30 cellular contexts compared by ENCODE assay signal in genomic region chr5:174175869-174176268, GRCh38.
A peak's percentile ranks its signal among the peaks of the same experiment; 100 is the strongest.
DNase-seq lines count a peak whose midpoint lies in the region; ATAC-seq and TF ChIP-seq lines count a peak whose summit lies in the region.
"Had no signal": no experiment of that assay in that cellular context is flagged by ENCODE, and none has a peak within 500 bp of the region (broad histone marks: within the 10 kb centered on the region; RNA-seq: fewer than 3 reads in every experiment).

No MANE protein-coding gene starts in this region.

- H3K9me3 ChIP-seq in BLaER1 treated with 17β-estradiol and CSF1 and Interleukin-3, amounts not matched to agents 10 nM and 100 nM (replicated peaks in 1 of 11) = no peaks in the 10 kb centered on the region
- H3K9me3 ChIP-seq in MG63 (no peaks in the 10 kb centered on the region), osteoblast (ENCODE audit: low read depth, low read length) (no peaks in the 10 kb centered on the region), gastrocnemius medialis (no peaks in the 10 kb centered on the region)
- H3K9me3 ChIP-seq: breast epithelium, esophagus muscularis mucosa, lower lobe of right lung, mucosa of descending colon, uterus had no signal

- H3K36me3 ChIP-seq in BLaER1 treated with 17β-estradiol and CSF1 and Interleukin-3, amounts not matched to agents 10 nM and 100 nM = no peaks in the 10 kb centered on the region
- no peaks in the 10 kb centered on the region for H3K36me3 ChIP-seq in MG63
- no peaks in the 10 kb centered on the region for H3K36me3 ChIP-seq in osteoblast (ENCODE audit: insufficient read depth, low read length)
- no peaks in the 10 kb centered on the region for H3K36me3 ChIP-seq in gastrocnemius medialis
- H3K36me3 ChIP-seq: breast epithelium, esophagus muscularis mucosa, heart left ventricle, lower lobe of right lung, uterus had no signal

- H3K27me3 ChIP-seq in BLaER1 treated with 17β-estradiol and CSF1 and Interleukin-3, amounts not matched to agents 10 nM and 100 nM = no peaks in the 10 kb centered on the region
- H3K27me3 ChIP-seq in MG63 = peaks cover 2% of the 10 kb centered on the region; the same call in 1 of the 2 replicates
- no peaks in the 10 kb centered on the region for H3K27me3 ChIP-seq in osteoblast (ENCODE audit: insufficient read depth, low read length)
- peaks cover 0 to 5% (median 0%) of the 10 kb centered on the region in 3 donors for H3K27me3 ChIP-seq in gastrocnemius medialis
- H3K27me3 ChIP-seq: breast epithelium, uterus had no signal

- H3K4me3 ChIP-seq in BLaER1 treated with 17β-estradiol and CSF1 and Interleukin-3, amounts not matched to agents 10 nM and 100 nM = no peak overlapping the region
- 0 out of 2 replicates have a peak overlapping the region, but pooled peaks have one; percentile 8 for H3K4me3 ChIP-seq in MG63
- H3K4me3 ChIP-seq in osteoblast (ENCODE audit: insufficient read depth, low read length) = no peak overlapping the region
- H3K4me3 ChIP-seq in gastrocnemius medialis = no peak overlapping the region
- H3K4me3 ChIP-seq: breast epithelium, esophagus muscularis mucosa, lower lobe of right lung, mucosa of descending colon, skin epidermis, uterus had no signal

- no peak for TF ChIP-seq CTCF in osteoblast (IDR thresholded peaks at IDR 0.05; ENCODE audit: extremely low read depth, low read depth, low read length)
- TF ChIP-seq CTCF in gastrocnemius medialis (IDR thresholded peaks at IDR 0.05 in 4 of 5, conservative IDR thresholded peaks at IDR 0.05 in 1 of 5) = no peak

- in situ Hi-C loops in gastrocnemius medialis (cut with MboI; ENCODE audit: low sequenced_read_pairs in 4 of 4) = no loop called here

- H3K4me2 ChIP-seq in BLaER1 treated with 17β-estradiol and CSF1 and Interleukin-3, amounts not matched to agents 10 nM and 100 nM = peak overlapping the region; percentile 24 to 73 (median 59)
- peak overlapping the region; percentile 43 for H3K4me2 ChIP-seq in osteoblast (ENCODE audit: insufficient read depth, low read length)
- H3K4me2 ChIP-seq: KMS-11 had no signal

- no peaks in the 10 kb centered on the region for H4K20me1 ChIP-seq in BLaER1 treated with 17β-estradiol and CSF1 and Interleukin-3, amounts not matched to agents 10 nM and 100 nM
- no peaks in the 10 kb centered on the region for H4K20me1 ChIP-seq in osteoblast (ENCODE audit: insufficient read depth, low read length)

- no peak overlapping the region for H3K27ac ChIP-seq in BLaER1 treated with 17β-estradiol and CSF1 and Interleukin-3, amounts not matched to agents 10 nM and 100 nM
- no peak overlapping the region for H3K27ac ChIP-seq in osteoblast (ENCODE audit: low read depth, low read length)
- no peak overlapping the region for H3K27ac ChIP-seq in gastrocnemius medialis
- H3K27ac ChIP-seq: breast epithelium, esophagus muscularis mucosa, heart left ventricle, HL-60, KMS-11, lower lobe of right lung, skin epidermis, uterus had no signal

- peak overlapping the region; percentile 20 for H2AFZ ChIP-seq in osteoblast (ENCODE audit: low read length)

- DNase-seq in MG63 (peak; percentile 34), cerebellum (ENCODE audit: low spot score) (peak; percentile 57), osteoblast (ENCODE audit: insufficient read length, low spot score, missing footprints) (no peak), LoVo (ENCODE audit: low spot score) (no peak), gastrocnemius medialis (no peak)
- DNase-seq: ACHN; activated CD4-positive, alpha-beta T cell treated with anti-CD3 and anti-CD28 coated beads, Interleukin-2, amount 50 U/mL, for 4 hours; activated naive CD4-positive, alpha-beta T cell; activated T-cell treated with anti-CD3 and anti-CD28 coated beads, Interleukin-2, amount 50 U/mL, for 72 hours; EL; foreskin fibroblast; heart left ventricle; kidney; lower lobe of right lung; mucosa of descending colon; natural killer cell; NCI-H2081; NCI-H524 treated with DMSO at 0.1 percent for 48 hours; OCI-M1; uterus had no signal

- H3K79me2 ChIP-seq in osteoblast (ENCODE audit: insufficient read depth, low read length) = no peaks in the 10 kb centered on the region

- ATAC-seq in GM18873 (IDR thresholded peaks at IDR 0.05; ENCODE audit: low FRiP score, unreplicated experiment) (no peak), gastrocnemius medialis (no peak)
- ATAC-seq: activated CD4-positive, CD25-positive, alpha-beta regulatory T cell treated with anti-CD3 and anti-CD28 coated beads, Interleukin-2, amount 50 U/mL, for 24 hours; activated T-cell treated with anti-CD3 and anti-CD28 coated beads, Interleukin-2, amount 50 U/mL, for 72 hours; mucosa of descending colon; natural killer cell; SK-N-SH treated with all-trans-retinoic acid at 6 μM for 48 hours; stimulated activated memory B cell treated with anti-CD40 and anti-IgM and Interleukin-4, amounts not matched to agents 10 μg/mL and 1 μg/mL and 100 μg/mL, for 72 hours had no signal

- intact Hi-C loops in gastrocnemius medialis (cut with DNase I; ENCODE audit: low total_unique reads) = no loop called here

- H3K9ac ChIP-seq in BLaER1 treated with 17β-estradiol and CSF1 and Interleukin-3, amounts not matched to agents 10 nM and 100 nM = 0 out of 22 replicates have a peak overlapping the region, but pooled peaks of 1 of the 11 experiments have one; percentile 0
- H3K9ac ChIP-seq: KMS-11 had no signal

- H3K4me1 ChIP-seq in BLaER1 treated with 17β-estradiol and CSF1 and Interleukin-3, amounts not matched to agents 10 nM and 100 nM = peaks cover 9 to 19% (median 14%) of the 10 kb centered on the region in 10 experiments; a peak in 19 of 20 replicates
- H3K4me1 ChIP-seq in osteoblast (ENCODE audit: insufficient read depth, low read length) (no peaks in the 10 kb centered on the region), gastrocnemius medialis (no peaks in the 10 kb centered on the region)
- H3K4me1 ChIP-seq: breast epithelium, esophagus muscularis mucosa, lower lobe of right lung, uterus had no signal

- no peak for TF ChIP-seq POLR2A in gastrocnemius medialis (IDR thresholded peaks at IDR 0.05)

Comparison
In these comparisons a context has a peak if more than half of its experiments do, and no peak if none do; other contexts are left out.
1. DNase-seq: peak in MG63 (single experiment) and cerebellum (single experiment); none in osteoblast (single experiment), LoVo (single experiment) and gastrocnemius medialis (0 of 2).